Comparison of ENCODE assay signal across 13 cellular contexts in the genomic region with DNA sequence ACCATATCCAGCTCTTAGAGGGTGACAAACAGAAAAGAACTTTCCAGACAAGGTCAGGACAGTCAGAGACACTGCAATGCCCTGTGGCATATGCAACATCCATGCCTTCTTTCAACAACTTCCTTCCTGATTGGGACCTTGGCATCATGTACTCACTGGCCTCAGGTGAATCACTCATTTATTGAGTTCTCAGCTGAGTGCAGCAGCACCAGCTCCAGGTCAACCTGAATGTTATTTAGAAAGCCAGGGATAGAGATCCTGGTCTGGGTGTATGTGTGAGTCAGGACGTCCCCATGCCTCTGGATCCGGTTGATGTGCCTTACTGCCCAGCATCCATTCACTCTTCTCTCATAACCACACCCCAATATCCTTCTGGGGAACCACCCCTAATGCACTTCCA.
"Had no signal": no experiment of that assay in that cellular context is flagged by ENCODE, and none has a peak within 500 bp of the region (broad histone marks: within the 10 kb centered on the region; RNA-seq: fewer than 3 reads in every experiment).

No MANE protein-coding gene starts in this region.

- H3K9me3 ChIP-seq: body of pancreas, colonic mucosa, esophagus muscularis mucosa, heart right ventricle, thoracic aorta had no signal

- H3K4me3 ChIP-seq: body of pancreas, colonic mucosa, esophagus muscularis mucosa, heart right ventricle, thoracic aorta had no signal

- H3K36me3 ChIP-seq: colonic mucosa, esophagus muscularis mucosa, heart right ventricle, thoracic aorta had no signal

- DNase-seq: activated CD4-positive, alpha-beta T cell treated with anti-CD3 and anti-CD28 coated beads, Interleukin-2, amount 10 ng/mL, durations not matched to agents 7 days and 5 days; activated CD8-positive, alpha-beta T cell treated with anti-CD3 and anti-CD28 coated beads, Interleukin-2, amount 10 ng/mL, durations not matched to agents 7 days and 5 days; activated naive CD4-positive, alpha-beta T cell treated with Interleukin-2 at 50 U/mL for 16 hours; activated T-cell treated with anti-CD3 and anti-CD28 coated beads, Interleukin-2, amount 50 U/mL, for 24 hours; body of pancreas; central memory CD4-positive, alpha-beta T cell; colonic mucosa; heart right ventricle; mesendoderm; naive thymus-derived CD8-positive, alpha-beta T cell; stimulated activated naive B cell treated with anti-CD40 and anti-IgM and Interleukin-4, amounts not matched to agents 10 μg/mL and 1 μg/mL and 100 μg/mL, for 72 hours had no signal

- H3K27me3 ChIP-seq: body of pancreas, colonic mucosa, esophagus muscularis mucosa, heart right ventricle had no signal

- H3K4me1 ChIP-seq: body of pancreas, colonic mucosa, esophagus muscularis mucosa, heart right ventricle had no signal

- H3K27ac ChIP-seq: body of pancreas, colonic mucosa, esophagus muscularis mucosa, heart right ventricle, thoracic aorta had no signal
